22 cellular contexts compared by ENCODE assay signal in the genomic region with DNA sequence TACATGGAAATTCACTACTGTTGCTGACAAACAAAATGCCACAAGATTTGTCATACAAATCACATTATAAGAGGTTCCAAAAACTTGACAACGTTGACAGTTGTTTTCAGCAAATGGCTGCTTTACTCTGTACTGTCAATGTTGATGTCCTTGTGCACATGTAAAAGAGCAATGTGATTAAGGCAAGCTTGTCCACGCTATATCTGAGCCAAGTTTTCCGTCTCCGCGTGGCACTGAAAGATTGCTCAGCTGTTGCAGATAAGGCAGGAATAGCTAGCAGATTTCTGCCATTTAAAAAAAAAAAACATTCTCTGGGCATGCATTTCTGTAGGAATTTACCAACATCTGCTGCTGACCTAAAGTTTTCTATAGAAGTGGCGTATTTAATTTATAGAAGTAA.
"Had no signal": no experiment of that assay in that cellular context is flagged by ENCODE, and none has a peak within 500 bp of the region (broad histone marks: within the 10 kb centered on the region; RNA-seq: fewer than 3 reads in every experiment).

No MANE protein-coding gene starts in this region.

- H3K4me3 ChIP-seq: breast epithelium, hepatocyte, sigmoid colon, thyroid gland, upper lobe of right lung had no signal

- H3K79me2 ChIP-seq: hepatocyte had no signal

- H2AFZ ChIP-seq: hepatocyte had no signal

- FAIRE-seq: astrocyte, TTC549 had no signal

- H3K27ac ChIP-seq: breast epithelium, epithelial cell of prostate, hepatocyte, sigmoid colon, thyroid gland, upper lobe of right lung, WERI-Rb-1 had no signal

- DNase-seq: activated CD4-positive, alpha-beta T cell treated with anti-CD3 and anti-CD28 coated beads, Interleukin-2, amount 50 U/mL, for 1 hour; activated CD4-positive, CD25-positive, alpha-beta regulatory T cell treated with anti-CD3 and anti-CD28 coated beads, Interleukin-2, amount 50 U/mL, for 72 hours; activated CD8-positive, alpha-beta T cell treated with anti-CD3 and anti-CD28 coated beads, Interleukin-2, amount 10 ng/mL, durations not matched to agents 7 days and 5 days; activated gamma-delta T cell treated with Interleukin-2 at 50 U/mL for 16 hours; cerebellar nuclear complex; immature natural killer cell; midbrain; nephron progenitor cell; nucleus accumbens; sigmoid colon; stimulated activated CD4-positive, alpha-beta T cell treated with anti-CD3 and anti-CD28 coated beads, Interleukin-4, amount 100 ng/mL, for 4 hours; substantia nigra; T-cell; thyroid gland; upper lobe of right lung; WERI-Rb-1 had no signal

- H3K9me3 ChIP-seq: breast epithelium, sigmoid colon, thyroid gland, upper lobe of right lung had no signal

- H3K4me2 ChIP-seq: hepatocyte had no signal

- H3K4me1 ChIP-seq: breast epithelium, thyroid gland, upper lobe of right lung had no signal

- H3K36me3 ChIP-seq: breast epithelium, sigmoid colon, thyroid gland, upper lobe of right lung, WERI-Rb-1 had no signal

- ATAC-seq: activated CD8-positive, alpha-beta T cell treated with anti-CD3 and anti-CD28 coated beads, Interleukin-2, amount 10 ng/mL, durations not matched to agents 7 days and 5 days; activated naive CD4-positive, alpha-beta T cell treated with anti-CD3 and anti-CD28 coated beads, Interleukin-2, amount 50 U/mL, for 72 hours; T-cell; upper lobe of right lung had no signal

- H3K27me3 ChIP-seq: breast epithelium, hepatocyte, sigmoid colon, thyroid gland, upper lobe of right lung had no signal
